Comparison of ENCODE assay signal across 31 cellular contexts in genomic region chr2:112268547-112268946, GRCh38.
"Had no signal": no experiment of that assay in that cellular context is flagged by ENCODE, and none has a peak within 500 bp of the region (broad histone marks: within the 10 kb centered on the region; RNA-seq: fewer than 3 reads in every experiment).

No MANE protein-coding gene starts in this region.

- H3K9me3 Mint-ChIP-seq: activated naive CD4-positive, alpha-beta T cell treated with anti-CD3 and anti-CD28 coated beads for 36 hours had no signal

- H3K4me1 ChIP-seq: body of pancreas, breast epithelium had no signal

- H3K27ac Mint-ChIP-seq: activated CD8-positive, alpha-beta T cell treated with anti-CD3 and anti-CD28 coated beads, Interleukin-2, amount 10 ng/mL, durations not matched to agents 7 days and 5 days; activated naive CD4-positive, alpha-beta T cell treated with anti-CD3 and anti-CD28 coated beads for 36 hours; activated naive CD4-positive, alpha-beta T cell treated with anti-CD3 and anti-CD28 coated beads, Interleukin-2, amount 50 U/mL, for 72 hours; activated T-cell treated with anti-CD3 and anti-CD28 coated beads, Interleukin-2, amount 50 U/mL, for 24 hours; activated T-helper 1 cell treated with anti-CD3 and anti-CD28 coated beads, Interleukin-12 subunit alpha, Interleukin-12 subunit beta, Interleukin-2, Interleukin-4 antibody, amounts not matched to agents 30 ng/mL and 10 ng/mL and 1 ng/mL, durations not matched to agents 14 hours and 24 hours and 36 hours had no signal

- H3K9me3 ChIP-seq: adrenal gland, body of pancreas, breast epithelium had no signal

- ATAC-seq: activated CD8-positive, alpha-beta T cell treated with anti-CD3 and anti-CD28 coated beads, Interleukin-2, amount 10 ng/mL, durations not matched to agents 7 days and 5 days; activated naive CD4-positive, alpha-beta T cell treated with anti-CD3 and anti-CD28 coated beads, Interleukin-2, amount 50 U/mL, for 72 hours; body of pancreas had no signal

- H3K36me3 ChIP-seq: adrenal gland, breast epithelium, WERI-Rb-1 had no signal

- FAIRE-seq: astrocyte had no signal

- H3K27me3 ChIP-seq: adrenal gland, body of pancreas, breast epithelium had no signal

- H3K4me3 ChIP-seq: adrenal gland, body of pancreas, breast epithelium had no signal

- H3K4me3 Mint-ChIP-seq: activated CD8-positive, alpha-beta T cell treated with anti-CD3 and anti-CD28 coated beads, Interleukin-2, amount 10 ng/mL, durations not matched to agents 7 days and 5 days; activated naive CD4-positive, alpha-beta T cell treated with anti-CD3 and anti-CD28 coated beads for 36 hours; activated T-cell treated with anti-CD3 and anti-CD28 coated beads, Interleukin-2, amount 50 U/mL, for 24 hours; activated T-helper 1 cell treated with anti-CD3 and anti-CD28 coated beads, Interleukin-12 subunit alpha, Interleukin-12 subunit beta, Interleukin-2, Interleukin-4 antibody, amounts not matched to agents 30 ng/mL and 10 ng/mL and 1 ng/mL, durations not matched to agents 14 hours and 24 hours and 36 hours had no signal

- DNase-seq: activated CD4-positive, alpha-beta T cell treated with anti-CD3 and anti-CD28 coated beads for 1 hour; activated CD4-positive, alpha-beta T cell treated with anti-CD3 and anti-CD28 coated beads for 48 hours; activated CD4-positive, alpha-beta T cell treated with anti-CD3 and anti-CD28 coated beads, Interleukin-2, amount 50 U/mL, for 48 hours; activated CD4-positive, CD25-positive, alpha-beta regulatory T cell; activated CD8-positive, alpha-beta T cell treated with anti-CD3 and anti-CD28 coated beads, Interleukin-2, amount 10 ng/mL, durations not matched to agents 7 days and 5 days; activated gamma-delta T cell treated with Interleukin-2 at 50 U/mL for 16 hours; activated naive CD4-positive, alpha-beta T cell treated with anti-CD3 and anti-CD28 coated beads for 36 hours; activated T-cell treated with anti-CD3 and anti-CD28 coated beads, Interleukin-2, amount 50 U/mL, for 24 hours; adrenal gland; body of pancreas; central memory CD4-positive, alpha-beta T cell; NCI-H1092 treated with DMSO at 0.1 percent for 48 hours; NCI-H1417; NCI-H146; NCI-H187; NCI-H2029 treated with DMSO at 0.1 percent for 48 hours; NCI-H2107; NCI-H2171; NCI-H510A; NCI-H526; NCI-H748 treated with DMSO at 0.1 percent for 48 hours; Right ventricle myocardium superior; SW 1271; T-helper 1 cell; T-helper 2 cell; T1000; WERI-Rb-1 had no signal

- H3K27ac ChIP-seq: adrenal gland, body of pancreas, breast epithelium, WERI-Rb-1 had no signal

- H3K27me3 Mint-ChIP-seq: activated T-cell treated with anti-CD3 and anti-CD28 coated beads, Interleukin-2, amount 50 U/mL, for 24 hours had no signal
